Comparison of ENCODE assay signal across 11 cellular contexts in the genomic region with DNA sequence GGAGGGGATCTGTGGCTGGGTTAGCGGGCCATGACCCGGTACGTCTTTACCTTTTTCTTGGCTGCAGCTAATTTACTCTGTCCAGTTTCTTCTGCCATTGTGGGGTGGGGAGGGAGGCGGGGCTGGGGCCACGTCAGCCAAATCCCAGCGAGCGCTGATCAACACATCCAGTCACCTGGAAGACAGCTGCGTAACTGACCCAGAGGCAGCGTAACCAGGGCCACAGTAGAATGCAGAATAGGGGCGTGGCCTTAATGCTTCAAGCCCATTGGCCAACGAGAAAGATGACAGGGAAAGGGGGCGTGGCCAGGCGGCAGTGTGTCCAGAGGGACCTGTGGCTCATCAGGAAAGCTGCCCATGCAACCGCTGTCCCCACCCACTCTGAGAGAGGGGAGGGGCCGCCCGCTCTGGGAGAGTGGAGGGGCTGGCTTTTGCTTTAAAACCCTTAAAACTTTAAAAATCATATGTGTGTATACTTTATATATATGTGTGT. TPM values are rescaled to one million over a fixed set of nuclear protein-coding genes. Genes with fewer than 3 reads are reported as not detected.
A peak's percentile ranks its signal among the peaks of the same experiment; 100 is the strongest.
DNase-seq lines count a peak whose midpoint lies in the region; ATAC-seq, FAIRE-seq and TF ChIP-seq lines count a peak whose summit lies in the region.
"Not testable (repeated sequence)": the region's sequence is repeated elsewhere in the genome, so short reads cannot be mapped to it uniquely, and the experiment has no call there.
"Had no signal": no experiment of that assay in that cellular context is flagged by ENCODE, and none has a peak within 500 bp of the region (broad histone marks: within the 10 kb centered on the region; RNA-seq: fewer than 3 reads in every experiment).

No MANE protein-coding gene starts in this region.

- RAD21 ChIA-PET in HCT116 (lab: Charles Lee; ENCODE audit: low non-redundant PET in 1 of 2, low total read pairs in 2 of 2, uncharacterized antibody in 2 of 2, unreplicated experiment in 2 of 2): not testable (repeated sequence)

- H3K9me1 ChIP-seq in K562 (ENCODE audit: control insufficient read depth, insufficient read depth, low read length): not testable (repeated sequence)

- CTCF ChIA-PET in HCT116 (lab: Charles Lee); K562 (lab: Yijun Ruan, JAX; ENCODE audit: low intra/inter-chr PET ratio): not testable (repeated sequence)

- POLR2A ChIA-PET in HCT116 (lab: Charles Lee); K562 (lab: Yijun Ruan, JAX): not testable (repeated sequence)

- H3K27me3 ChIP-seq in HCT116 (ENCODE audit: insufficient read depth, low read length); RWPE2 (ENCODE audit: insufficient read depth, poor library complexity, severe bottlenecking); K562 (ENCODE audit: control insufficient read depth in 2 of 2, insufficient read depth in 2 of 2, low read length in 2 of 2): not testable (repeated sequence)

- ATAC-seq in HCT116 (peak; percentile 76), RWPE2 (ENCODE audit: low read depth) (0 out of 3 replicates have a peak, but pooled peaks have one; percentile 23), K562 (peak; percentile 92)

- not testable (repeated sequence) for H3K36me3 ChIP-seq in HCT116 (ENCODE audit: control insufficient read depth in 1 of 2, insufficient read depth in 2 of 2, low read length in 2 of 2); RWPE2 (ENCODE audit: low read depth); K562 (ENCODE audit: control insufficient read depth, insufficient read depth, low read length)

- not testable (repeated sequence) for H3K4me2 ChIP-seq in HCT116 (ENCODE audit: low read length); K562 (ENCODE audit: insufficient read depth, low read length)

- not testable (repeated sequence) for BruUV-seq in HCT116 (replicated peaks; lab: Mats Ljungman, UMichigan); K562 (replicated peaks; lab: Mats Ljungman, UMichigan)

- not testable (repeated sequence) for H3K9me2 ChIP-seq in HCT116 (ENCODE audit: insufficient read depth)

- not testable (repeated sequence) for H3K27ac ChIP-seq in HCT116 (ENCODE audit: low read depth, low read length); RWPE2 (ENCODE audit: poor library complexity, severe bottlenecking); K562 (ENCODE audit: extremely low read depth, low read depth, low read length)

- intact Hi-C loops in HCT116 (cut with micrococcal nuclease); K562 (cut with micrococcal nuclease): not testable (repeated sequence)

- DNase-seq in HCT116 (ENCODE audit: low read depth, low spot score); RWPE2 (ENCODE audit: low spot score); K562 (ENCODE audit: extremely low read depth in 1 of 4, low spot score in 3 of 4): not testable (repeated sequence)

- not testable (repeated sequence) for H3K9me3 ChIP-seq in HCT116 (ENCODE audit: control insufficient read depth in 1 of 2, insufficient read depth in 1 of 2, low read depth in 1 of 2, low read length in 2 of 2); RWPE2 (ENCODE audit: severe bottlenecking); K562 (replicated peaks; ENCODE audit: control insufficient read depth, insufficient read depth, low read depth, low read length)

- TF ChIP-seq CTCF in HCT116 (IDR thresholded peaks at IDR 0.05 in 2 of 3, conservative IDR thresholded peaks at IDR 0.05 in 1 of 3; ENCODE audit: borderline replicate concordance in 1 of 3, insufficient read depth in 1 of 3, low read depth in 2 of 3, low read length in 2 of 3); RWPE2 (IDR thresholded peaks at IDR 0.05; ENCODE audit: poor library complexity, severe bottlenecking); K562 (IDR thresholded peaks at IDR 0.05 in 2 of 3, conservative IDR thresholded peaks at IDR 0.05 in 1 of 3; ENCODE audit: insufficient read depth in 2 of 3, low read depth in 1 of 3, low read length in 3 of 3): not testable (repeated sequence)

- in situ Hi-C loops in K562 (cut with MboI): loop anchor here (10.0 kb wide), 1 partner anchor 125 kb away; no protein-coding TSS in a partner anchor

- H3K79me2 ChIP-seq in HCT116 (ENCODE audit: insufficient read depth, low read length); K562 (ENCODE audit: control insufficient read depth, insufficient read depth, low read length): not testable (repeated sequence)

- no CpG with 5 or more reads among the region's 16 CpGs for WGBS in K562 (ENCODE audit: insufficient coverage, low coverage, missing lambda C conversion rate)

- not testable (repeated sequence) for H2AFZ ChIP-seq in HCT116 (ENCODE audit: low read depth, low read length, poor library complexity, severe bottlenecking); K562 (ENCODE audit: low read depth, low read length)

- not testable (repeated sequence) for H3K4me3 ChIP-seq in HCT116 (replicated peaks in 1 of 2; ENCODE audit: low read depth in 1 of 2, low read length in 2 of 2); RWPE2 (ENCODE audit: severe bottlenecking); K562

- TF ChIP-seq RAD21 in HCT116 (IDR thresholded peaks at IDR 0.05; ENCODE audit: low read depth); K562 (CRISPR knock-in tag; conservative IDR thresholded peaks at IDR 0.05 in 1 of 2, IDR thresholded peaks at IDR 0.05 in 1 of 2): not testable (repeated sequence)

- TF ChIP-seq EP300 in K562 (IDR thresholded peaks at IDR 0.05; ENCODE audit: low read length): not testable (repeated sequence)

- H3K4me1 ChIP-seq in HCT116 (ENCODE audit: control insufficient read depth in 1 of 2, insufficient read depth in 2 of 2, low read length in 2 of 2); RWPE2 (ENCODE audit: insufficient read depth, poor library complexity, severe bottlenecking); K562 (replicated peaks in 1 of 2; ENCODE audit: control insufficient read depth in 2 of 2, insufficient read depth in 2 of 2, low read length in 2 of 2): not testable (repeated sequence)

- peak; percentile 94 for FAIRE-seq in K562 (lab: Jason Lieb, UNC)

- TF ChIP-seq POLR2A in HCT116 (IDR thresholded peaks at IDR 0.05; ENCODE audit: borderline replicate concordance, extremely low read depth, insufficient read depth, insufficient read length); K562 (conservative IDR thresholded peaks at IDR 0.05): not testable (repeated sequence)

- H4K20me1 ChIP-seq in HCT116 (ENCODE audit: insufficient read depth); K562 (replicated peaks; ENCODE audit: control insufficient read depth, insufficient read depth, low read length): not testable (repeated sequence)

- not testable (repeated sequence) for H3K9ac ChIP-seq in HCT116 (ENCODE audit: low read length); K562 (ENCODE audit: insufficient read depth in 1 of 2, low read depth in 2 of 2, low read length in 2 of 2)

RNA-seq across cellular contexts. Expression of a gene that starts 22.6 kb away (rescaled TPM):
- total RNA-seq in HCT116 (2021; ENCODE audit: unreplicated experiment): 77.1 TPM
- polyA plus RNA-seq in HCT116 (2012): 63.7 and 68.1 TPM in 2 replicates
- 118 and 200 TPM in 2 replicates for total RNA-seq in K562 (2011; cell fraction: chromatin; rRNA removed; ENCODE audit: low replicate concordance)
- total RNA-seq in K562 (2011; cell fraction: nucleolus; rRNA removed): 112 and 118 TPM in 2 replicates
- 109 and 112 TPM in 2 replicates for total RNA-seq in K562 (2011; cell fraction: nucleoplasm; rRNA removed)
- total RNA-seq in K562 (2014; rRNA removed): 7.3 and 12.4 TPM in 2 replicates
- total RNA-seq in K562 (2014; rRNA removed; fragmentation: Illumina TruSeq; extraction: Trizol): 7.7 and 10.8 TPM in 2 replicates
- 13.3 and 14.4 TPM in 2 replicates for total RNA-seq in K562 (2015; rRNA removed; fragmentation: Illumina TruSeq; extraction: Trizol)
- total RNA-seq in K562 (2021): 29.2 and 29.6 TPM in 2 replicates
- 27.5 and 48.2 TPM in 2 replicates for polyA plus RNA-seq in K562 (2011; rRNA removed)
- polyA plus RNA-seq in K562 (2011; cell fraction: cytosol; rRNA removed): 44.1 and 55.3 TPM in 2 replicates
- polyA plus RNA-seq in K562 (2011; cell fraction: nucleus; rRNA removed): 366 and 444 TPM in 2 replicates
- 19.8 and 22.8 TPM in 2 replicates for polyA plus RNA-seq in K562 (2012)
- polyA plus RNA-seq in K562 (2014; fragmentation: Illumina TruSeq; extraction: Trizol): 27.2 and 34.3 TPM in 2 replicates
- polyA plus RNA-seq in K562 (2014; fragmentation: Nextera tagmentation; extraction: Ambion mirVana): 10 to 100 TPM in 1 of 2 experiments, 1 to 10 TPM in 1; 7.6 to 12.3 TPM
- 28.4 and 32.7 TPM in 2 replicates for polyA plus RNA-seq in K562 (2014; rRNA removed)
- 8.1 and 10.2 TPM in 2 replicates for polyA minus RNA-seq in K562 (2011; rRNA and poly(A)+ RNA removed)
- 11.8 and 12.3 TPM in 2 replicates for polyA minus RNA-seq in K562 (2011; cell fraction: cytosol; rRNA and poly(A)+ RNA removed)
- polyA minus RNA-seq in K562 (2011; cell fraction: nucleus; rRNA and poly(A)+ RNA removed): 21.3 and 36.0 TPM in 2 replicates

RNA-seq across cellular contexts. Expression of a gene that starts 46.5 kb away (rescaled TPM):
- total RNA-seq in HCT116 (2021; ENCODE audit: unreplicated experiment) (0.07 TPM), K562 (2014; rRNA removed) (0.05 TPM in 1 of 2 replicates, not detected in the other), K562 (2014; rRNA removed; fragmentation: Illumina TruSeq; extraction: Trizol) (0.04 TPM in 1 of 2 replicates, not detected in the other), K562 (2015; rRNA removed; fragmentation: Illumina TruSeq; extraction: Trizol) (not detected in 2 replicates), K562 (2021) (0.04 TPM in 1 of 2 replicates, not detected in the other)
- 0.10 and 0.13 TPM in 2 replicates for polyA plus RNA-seq in HCT116 (2012)
- total RNA-seq in K562 (2011; cell fraction: chromatin; rRNA removed; ENCODE audit: low replicate concordance): not detected in 2 replicates
- total RNA-seq in K562 (2011; cell fraction: nucleolus; rRNA removed): not detected in 2 replicates
- not detected in 2 replicates for total RNA-seq in K562 (2011; cell fraction: nucleoplasm; rRNA removed)
- polyA plus RNA-seq in K562 (2011; rRNA removed) (not detected in 2 replicates), K562 (2014; fragmentation: Illumina TruSeq; extraction: Trizol) (0.04 TPM in 1 of 2 replicates, not detected in the other), K562 (2014; fragmentation: Nextera tagmentation; extraction: Ambion mirVana) (under 1 TPM in 1 of 2 experiments, not detected in 1; 0.01 TPM), K562 (2014; rRNA removed) (0.01 TPM in 1 of 2 replicates, not detected in the other)
- polyA plus RNA-seq in K562 (2011; cell fraction: cytosol; rRNA removed): not detected in 2 replicates
- 0.03 TPM in 1 of 2 replicates, not detected in the other for polyA plus RNA-seq in K562 (2011; cell fraction: nucleus; rRNA removed)
- polyA plus RNA-seq in K562 (2012): 0.01 TPM in 1 of 2 replicates, not detected in the other
- polyA minus RNA-seq in K562 (2011; rRNA and poly(A)+ RNA removed): not detected in 2 replicates
- polyA minus RNA-seq in K562 (2011; cell fraction: cytosol; rRNA and poly(A)+ RNA removed): not detected in 2 replicates
- not detected in 2 replicates for polyA minus RNA-seq in K562 (2011; cell fraction: nucleus; rRNA and poly(A)+ RNA removed)
- total RNA-seq: A673; CD4-positive, alpha-beta memory T cell; CD4-positive, CD25-positive, alpha-beta regulatory T cell; CD8-positive, alpha-beta memory T cell; Daoy; G401 had no signal
- polyA plus RNA-seq: AG04450; CD14-positive monocyte; CD4-positive, alpha-beta memory T cell; CD4-positive, CD25-positive, alpha-beta regulatory T cell; CD8-positive, alpha-beta memory T cell had no signal

RNA-seq across cellular contexts. Expression of a gene that starts 46.7 kb away (rescaled TPM):
- total RNA-seq in HCT116 (2021; ENCODE audit: unreplicated experiment): 216 TPM
- 284 and 383 TPM in 2 replicates for polyA plus RNA-seq in HCT116 (2012)
- total RNA-seq in K562 (2011; cell fraction: chromatin; rRNA removed; ENCODE audit: low replicate concordance): 19.5 and 40.7 TPM in 2 replicates
- total RNA-seq in K562 (2011; cell fraction: nucleolus; rRNA removed): 68.7 and 70.9 TPM in 2 replicates
- 64.3 and 69.5 TPM in 2 replicates for total RNA-seq in K562 (2011; cell fraction: nucleoplasm; rRNA removed)
- total RNA-seq in K562 (2014; rRNA removed): 252 and 327 TPM in 2 replicates
- 442 and 449 TPM in 2 replicates for total RNA-seq in K562 (2014; rRNA removed; fragmentation: Illumina TruSeq; extraction: Trizol)
- total RNA-seq in K562 (2015; rRNA removed; fragmentation: Illumina TruSeq; extraction: Trizol): 420 and 437 TPM in 2 replicates
- 250 and 262 TPM in 2 replicates for total RNA-seq in K562 (2021)
- 616 and 642 TPM in 2 replicates for polyA plus RNA-seq in K562 (2011; rRNA removed)
- polyA plus RNA-seq in K562 (2011; cell fraction: cytosol; rRNA removed): 961 and 995 TPM in 2 replicates
- polyA plus RNA-seq in K562 (2011; cell fraction: nucleus; rRNA removed): 236 and 247 TPM in 2 replicates
- 323 and 381 TPM in 2 replicates for polyA plus RNA-seq in K562 (2012)
- 570 and 631 TPM in 2 replicates for polyA plus RNA-seq in K562 (2014; fragmentation: Illumina TruSeq; extraction: Trizol)
- polyA plus RNA-seq in K562 (2014; fragmentation: Nextera tagmentation; extraction: Ambion mirVana): 1,000 to 10,000 TPM; 1,599 to 1,663 TPM
- 428 and 573 TPM in 2 replicates for polyA plus RNA-seq in K562 (2014; rRNA removed)
- polyA minus RNA-seq in K562 (2011; rRNA and poly(A)+ RNA removed): 130 and 163 TPM in 2 replicates
- polyA minus RNA-seq in K562 (2011; cell fraction: cytosol; rRNA and poly(A)+ RNA removed): 57.3 and 111 TPM in 2 replicates
- polyA minus RNA-seq in K562 (2011; cell fraction: nucleus; rRNA and poly(A)+ RNA removed): 21.1 and 31.9 TPM in 2 replicates

RNA-seq across cellular contexts. Expression of a gene that starts 48.0 kb away (rescaled TPM):
- 37.2 TPM for total RNA-seq in HCT116 (2021; ENCODE audit: unreplicated experiment)
- 29.9 and 32.5 TPM in 2 replicates for polyA plus RNA-seq in HCT116 (2012)
- total RNA-seq in K562 (2011; cell fraction: chromatin; rRNA removed; ENCODE audit: low replicate concordance): 252 and 601 TPM in 2 replicates
- 93.6 and 128 TPM in 2 replicates for total RNA-seq in K562 (2011; cell fraction: nucleolus; rRNA removed)
- total RNA-seq in K562 (2011; cell fraction: nucleoplasm; rRNA removed): 217 and 228 TPM in 2 replicates
- 34.6 and 35.3 TPM in 2 replicates for total RNA-seq in K562 (2014; rRNA removed)
- 55.9 and 56.3 TPM in 2 replicates for total RNA-seq in K562 (2014; rRNA removed; fragmentation: Illumina TruSeq; extraction: Trizol)
- total RNA-seq in K562 (2015; rRNA removed; fragmentation: Illumina TruSeq; extraction: Trizol): 48.3 and 52.6 TPM in 2 replicates
- 77.0 and 86.3 TPM in 2 replicates for total RNA-seq in K562 (2021)
- polyA plus RNA-seq in K562 (2011; rRNA removed): 98.9 and 99.2 TPM in 2 replicates
- polyA plus RNA-seq in K562 (2011; cell fraction: cytosol; rRNA removed): 6.2 and 17.2 TPM in 2 replicates
- polyA plus RNA-seq in K562 (2011; cell fraction: nucleus; rRNA removed): 364 and 408 TPM in 2 replicates
- 77.0 and 141 TPM in 2 replicates for polyA plus RNA-seq in K562 (2012)
- polyA plus RNA-seq in K562 (2014; fragmentation: Illumina TruSeq; extraction: Trizol): 65.7 and 82.7 TPM in 2 replicates
- 10 to 100 TPM; 11.2 to 12.4 TPM for polyA plus RNA-seq in K562 (2014; fragmentation: Nextera tagmentation; extraction: Ambion mirVana)
- polyA plus RNA-seq in K562 (2014; rRNA removed): 144 and 191 TPM in 2 replicates
- polyA minus RNA-seq in K562 (2011; rRNA and poly(A)+ RNA removed): 17.0 and 17.2 TPM in 2 replicates
- polyA minus RNA-seq in K562 (2011; cell fraction: cytosol; rRNA and poly(A)+ RNA removed): 5.7 and 7.8 TPM in 2 replicates
- polyA minus RNA-seq in K562 (2011; cell fraction: nucleus; rRNA and poly(A)+ RNA removed): 45.1 and 69.5 TPM in 2 replicates

RNA-seq across cellular contexts. Expression of a gene that starts 52.1 kb away (rescaled TPM):
- 15.1 TPM for total RNA-seq in HCT116 (2021; ENCODE audit: unreplicated experiment)
- 10.0 and 11.5 TPM in 2 replicates for polyA plus RNA-seq in HCT116 (2012)
- 42.7 and 61.2 TPM in 2 replicates for total RNA-seq in K562 (2011; cell fraction: chromatin; rRNA removed; ENCODE audit: low replicate concordance)
- total RNA-seq in K562 (2011; cell fraction: nucleolus; rRNA removed): 24.5 and 27.0 TPM in 2 replicates
- 31.5 and 37.7 TPM in 2 replicates for total RNA-seq in K562 (2011; cell fraction: nucleoplasm; rRNA removed)
- 4.9 and 5.4 TPM in 2 replicates for total RNA-seq in K562 (2014; rRNA removed)
- 8.0 and 9.9 TPM in 2 replicates for total RNA-seq in K562 (2014; rRNA removed; fragmentation: Illumina TruSeq; extraction: Trizol)
- total RNA-seq in K562 (2015; rRNA removed; fragmentation: Illumina TruSeq; extraction: Trizol): 6.7 and 7.6 TPM in 2 replicates
- total RNA-seq in K562 (2021): 9.0 and 9.4 TPM in 2 replicates
- 16.3 and 16.4 TPM in 2 replicates for polyA plus RNA-seq in K562 (2011; rRNA removed)
- polyA plus RNA-seq in K562 (2011; cell fraction: cytosol; rRNA removed): 7.9 and 12.1 TPM in 2 replicates
- 22.6 and 25.1 TPM in 2 replicates for polyA plus RNA-seq in K562 (2011; cell fraction: nucleus; rRNA removed)
- 5.7 and 9.7 TPM in 2 replicates for polyA plus RNA-seq in K562 (2012)
- 9.5 and 10.2 TPM in 2 replicates for polyA plus RNA-seq in K562 (2014; fragmentation: Illumina TruSeq; extraction: Trizol)
- 1 to 10 TPM; 1.4 to 2.2 TPM for polyA plus RNA-seq in K562 (2014; fragmentation: Nextera tagmentation; extraction: Ambion mirVana)
- 5.7 and 7.5 TPM in 2 replicates for polyA plus RNA-seq in K562 (2014; rRNA removed)
- polyA minus RNA-seq in K562 (2011; rRNA and poly(A)+ RNA removed): 44.8 and 49.5 TPM in 2 replicates
- polyA minus RNA-seq in K562 (2011; cell fraction: cytosol; rRNA and poly(A)+ RNA removed): 13.1 and 19.1 TPM in 2 replicates
- 20.5 and 35.5 TPM in 2 replicates for polyA minus RNA-seq in K562 (2011; cell fraction: nucleus; rRNA and poly(A)+ RNA removed)

Comparison
In these comparisons a context has a peak if more than half of its experiments do, and no peak if none do; other contexts are left out.
1. ATAC-seq: peak in every context shown above with its lines; median percentile 92 in K562; 76 in HCT116; 23 in RWPE2.